ENCODE assay signal across 13 cellular contexts in the genomic region with DNA sequence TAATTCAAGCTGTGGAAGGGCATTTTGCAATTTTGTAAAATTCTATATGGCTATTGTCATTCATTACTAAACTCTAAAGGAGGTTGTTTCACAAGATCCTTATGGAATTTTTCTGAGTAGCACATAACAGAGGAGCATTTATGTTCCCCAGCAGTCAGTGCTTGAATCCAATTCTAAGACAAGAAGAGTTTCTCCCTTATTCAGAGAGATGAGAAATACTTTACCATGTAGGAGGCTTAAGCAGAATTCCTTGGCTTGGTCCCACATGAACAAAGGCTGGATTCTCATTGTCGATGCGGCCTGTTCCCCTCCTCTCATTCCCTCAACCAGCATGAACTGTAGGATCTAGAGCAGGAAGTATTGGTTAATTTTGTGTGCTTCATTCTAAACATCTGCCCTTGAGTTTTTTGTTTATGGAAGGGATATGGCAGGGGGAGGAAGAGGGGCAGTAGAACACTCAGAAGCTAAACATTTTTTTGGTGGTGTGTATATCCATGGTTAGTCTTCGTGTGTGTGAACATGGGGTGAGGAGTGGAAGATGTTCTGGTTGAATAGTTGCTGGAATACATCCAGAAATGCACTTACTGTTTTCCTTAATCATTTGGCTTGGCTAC.
DNase-seq lines count a peak whose midpoint lies in the region; TF ChIP-seq lines count a peak whose summit lies in the region.
"Had no signal": no experiment of that assay in that cellular context is flagged by ENCODE, and none has a peak within 500 bp of the region (broad histone marks: within the 10 kb centered on the region; RNA-seq: fewer than 3 reads in every experiment).

No MANE protein-coding gene starts in this region.

- no peak for TF ChIP-seq POLR2A in testis (IDR thresholded peaks at IDR 0.05)

- WGBS in testis, 2 donors: 23 to 25% methylated on average over 3 of the region's 3 CpGs

- H3K27me3 ChIP-seq in testis: no peaks in the 10 kb centered on the region

- peak overlapping the region; percentile 46 to 53 for H3K27ac ChIP-seq in testis

- no peak for TF ChIP-seq CTCF in testis (IDR thresholded peaks at IDR 0.05)

- H3K4me3 ChIP-seq in testis: no peak overlapping the region

- peaks cover 23% of the 10 kb centered on the region for H3K4me1 ChIP-seq in testis

- peak; percentile 35 for DNase-seq in DMS153 (lab: John Stamatoyannopoulos, UW)
- no peak for DNase-seq in DMS153 treated with DMSO at 0.1 percent for 48 hours (lab: John Stamatoyannopoulos, UW; ENCODE audit: unreplicated experiment)
- peak; percentile 86 for DNase-seq in amniotic epithelial cell (ENCODE audit: low read depth)
- peak; percentile 27 for DNase-seq in hepatic stellate cell (ENCODE audit: low spot score)
- no peak for DNase-seq in testis
- DNase-seq in C1 segment of cervical spinal cord (lab: John Stamatoyannopoulos, UW): no peak
- no peak for DNase-seq in AML-193 (lab: John Stamatoyannopoulos, UW)
- DNase-seq in NCI-H748 treated with DMSO at 0.1 percent for 48 hours (lab: John Stamatoyannopoulos, UW): no peak
- DNase-seq: 8988T; activated B cell treated with CpG ODN at 0.5 μM for 24 hours; activated naive CD4-positive, alpha-beta T cell treated with anti-CD3 and anti-CD28 coated beads, Interleukin-2, amount 50 U/mL, for 16 hours; erythroblast; MV-4-11 had no signal

- H3K9me3 ChIP-seq in testis: no peaks in the 10 kb centered on the region

- intact Hi-C loops in testis (cut with DNase I; ENCODE audit: low total_unique reads): no loop called here

- no peaks in the 10 kb centered on the region for H3K36me3 ChIP-seq in testis (ENCODE audit: low read depth, missing control alignments)

Comparison
In these comparisons a context has a peak if more than half of its experiments do, and no peak if none do; other contexts are left out.
1. DNase-seq: peak in DMS153 (single experiment), amniotic epithelial cell (single experiment) and hepatic stellate cell (single experiment); none in DMS153 treated with DMSO at 0.1 percent for 48 hours (single experiment), testis (single experiment), C1 segment of cervical spinal cord (0 of 14), AML-193 (0 of 2) and NCI-H748 treated with DMSO at 0.1 percent for 48 hours (single experiment).